Comparison of ENCODE assay signal across 9 cellular contexts in the genomic region with DNA sequence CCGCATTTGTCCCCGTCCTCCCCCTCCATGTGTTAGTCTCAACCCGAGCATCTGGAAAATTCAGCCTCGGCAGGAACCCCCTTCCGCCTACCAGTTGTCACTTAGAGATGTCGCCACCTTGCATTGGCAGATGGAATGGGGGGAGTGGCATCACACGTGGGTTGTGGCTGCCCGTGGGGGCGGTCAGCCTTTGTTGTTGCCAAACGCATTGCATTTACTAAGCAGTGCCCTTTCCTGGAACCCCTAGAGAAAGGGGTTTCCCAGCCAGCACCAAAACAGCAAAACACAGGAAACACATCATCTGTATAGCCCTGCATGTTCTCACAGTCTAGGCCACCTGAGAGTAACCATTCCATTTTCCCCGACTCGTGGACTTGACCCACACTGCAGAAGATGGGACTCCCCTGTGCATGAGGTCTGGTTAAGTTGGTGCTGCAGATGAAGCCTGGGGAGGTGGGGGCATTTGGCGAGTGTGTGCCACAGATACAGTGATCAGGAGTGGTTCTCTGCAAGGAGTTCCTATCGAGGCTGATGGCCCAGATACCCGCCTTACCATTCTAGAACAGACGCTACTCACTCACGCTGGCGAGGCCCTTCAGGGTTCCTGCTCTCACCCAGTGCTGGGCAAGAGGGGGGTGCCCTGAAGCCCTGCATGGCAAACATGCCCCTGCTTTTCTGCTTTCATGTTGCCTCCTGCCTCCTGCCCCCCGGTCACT. TPM values are rescaled to one million over a fixed set of nuclear protein-coding genes. Genes with fewer than 3 reads are reported as not detected.
DNase-seq lines count a peak whose midpoint lies in the region; ATAC-seq lines count a peak whose summit lies in the region.
"Had no signal": no experiment of that assay in that cellular context is flagged by ENCODE, and none has a peak within 500 bp of the region (broad histone marks: within the 10 kb centered on the region; RNA-seq: fewer than 3 reads in every experiment).

No MANE protein-coding gene starts in this region.

- peak; percentile 67 for ATAC-seq in GM18520 (IDR thresholded peaks at IDR 0.05; ENCODE audit: unreplicated experiment)
- ATAC-seq in HG02973 (IDR thresholded peaks at IDR 0.05; ENCODE audit: unreplicated experiment): no peak

- H3F3A ChIP-seq in GM23248 (ENCODE audit: insufficient read depth): no peaks in the 10 kb centered on the region

- CTCF ChIA-PET in activated CD4-positive, alpha-beta memory T cell treated with anti-CD3 and anti-CD28 coated beads, Interleukin-2, amount 10 ng/mL, durations not matched to agents 7 days and 5 days (lab: Charles Lee): interaction anchor here (4.7 kb wide), 1 partner anchor 81 kb away, joined by 18 read pairs; the partner anchor contains the start of gene DNM2

- POLR2A ChIA-PET in activated CD4-positive, alpha-beta memory T cell treated with anti-CD3 and anti-CD28 coated beads, Interleukin-2, amount 10 ng/mL, durations not matched to agents 7 days and 5 days (lab: Charles Lee): interaction anchor here (1.3 to 1.8 kb wide), 3 partner anchors 9 to 38 kb away, joined by 4 to 5 read pairs (median 4); partner anchors contain the start of gene TMED1

- peak overlapping the region; percentile 86 for H3K27ac Mint-ChIP-seq in activated CD4-positive, alpha-beta memory T cell treated with anti-CD3 and anti-CD28 coated beads, Interleukin-2, amount 10 ng/mL, durations not matched to agents 7 days and 5 days

- 68 to 73% methylated on average over 19 of the region's 19 CpGs for WGBS in GM23248 (ENCODE audit: low coverage in 1 of 2, low lambda C conversion rate in 2 of 2, missing lambda C conversion rate in 2 of 2), 2 experiments

- H3K27me3 ChIP-seq in GM23248 (replicated peaks; ENCODE audit: insufficient read depth): no peaks in the 10 kb centered on the region
- H3K27me3 ChIP-seq: heart right ventricle had no signal

- H4K20me1 ChIP-seq in GM23248 (ENCODE audit: insufficient read depth): no peaks in the 10 kb centered on the region

- no peaks in the 10 kb centered on the region for H3K27me3 Mint-ChIP-seq in activated CD4-positive, alpha-beta memory T cell treated with anti-CD3 and anti-CD28 coated beads, Interleukin-2, amount 10 ng/mL, durations not matched to agents 7 days and 5 days

- H3K27ac ChIP-seq in GM23248: no peak overlapping the region

- H3K4me2 ChIP-seq in GM23248 (ENCODE audit: unreplicated experiment): no peak overlapping the region

- H3K36me3 Mint-ChIP-seq in activated CD4-positive, alpha-beta memory T cell treated with anti-CD3 and anti-CD28 coated beads, Interleukin-2, amount 10 ng/mL, durations not matched to agents 7 days and 5 days (ENCODE audit: low read depth): peaks cover 67% of the 10 kb centered on the region

- no peak overlapping the region for H3K9ac ChIP-seq in GM23248

- H3K4me3 Mint-ChIP-seq in activated CD4-positive, alpha-beta memory T cell treated with anti-CD3 and anti-CD28 coated beads, Interleukin-2, amount 10 ng/mL, durations not matched to agents 7 days and 5 days: peak overlapping the region; percentile 61

- no peaks in the 10 kb centered on the region for H3K9me3 ChIP-seq in GM23248 (ENCODE audit: low read depth)
- H3K9me3 ChIP-seq: heart right ventricle had no signal

- in situ Hi-C loops in GM23248 (cut with MboI): no loop called here

- no peaks in the 10 kb centered on the region for H3K9me2 ChIP-seq in GM23248 (ENCODE audit: insufficient read depth)

- DNase-seq in activated CD4-positive, alpha-beta memory T cell treated with anti-CD3 and anti-CD28 coated beads, Interleukin-2, amount 10 ng/mL, durations not matched to agents 7 days and 5 days: peak; percentile 92
- DNase-seq in dermis microvascular lymphatic vessel endothelial cell (ENCODE audit: low read depth in 2 of 2) (peak; percentile 71 to 85), D341Med (ENCODE audit: low spot score) (no peak), NCI-H774 (lab: John Stamatoyannopoulos, UW) (no peak), GM23248 (no peak)
- peak; percentile 90 for DNase-seq in stimulated activated CD4-positive, alpha-beta T cell treated with anti-CD3 and anti-CD28 coated beads, Interleukin-4, amount 100 ng/mL, for 24 hours
- DNase-seq: heart right ventricle had no signal

- H2AFZ ChIP-seq in GM23248: no peak overlapping the region

- H3K4me1 ChIP-seq in GM23248 (ENCODE audit: insufficient read depth): no peaks in the 10 kb centered on the region

- 0 out of 2 replicates have a peak, but pooled peaks cover 15% of the 10 kb centered on the region for H3K36me3 ChIP-seq in GM23248 (ENCODE audit: low read depth)

- no peaks in the 10 kb centered on the region for H3K9me3 Mint-ChIP-seq in activated CD4-positive, alpha-beta memory T cell treated with anti-CD3 and anti-CD28 coated beads, Interleukin-2, amount 10 ng/mL, durations not matched to agents 7 days and 5 days

- H3K79me2 ChIP-seq in GM23248 (ENCODE audit: insufficient read depth): no peaks in the 10 kb centered on the region

- peaks cover 61% of the 10 kb centered on the region for H3K4me1 Mint-ChIP-seq in activated CD4-positive, alpha-beta memory T cell treated with anti-CD3 and anti-CD28 coated beads, Interleukin-2, amount 10 ng/mL, durations not matched to agents 7 days and 5 days

- H3K4me3 ChIP-seq in GM23248: no peak overlapping the region
- H3K4me3 ChIP-seq: heart right ventricle had no signal

RNA-seq across cellular contexts. Expression of gene TMED1, which starts 38.3 kb away (rescaled TPM):
- 10 to 100 TPM; 15.7 to 17.3 TPM for total RNA-seq in activated CD4-positive, alpha-beta memory T cell treated with anti-CD3 and anti-CD28 coated beads, Interleukin-2, amount 10 ng/mL, durations not matched to agents 7 days and 5 days
- 34.1 and 54.0 TPM in 2 replicates for total RNA-seq in dermis microvascular lymphatic vessel endothelial cell
- total RNA-seq in GM23248 (2014; rRNA removed; shearing (Covaris generic)): 58.7 and 66.4 TPM in 2 replicates
- 66.7 and 68.2 TPM in 2 replicates for polyA plus RNA-seq in GM23248 (2016; fragmentation: Nextera tagmentation; extraction: Ambion mirVana)

RNA-seq across cellular contexts. Expression of gene C19orf38, which starts 50.5 kb away (rescaled TPM):
- total RNA-seq in activated CD4-positive, alpha-beta memory T cell treated with anti-CD3 and anti-CD28 coated beads, Interleukin-2, amount 10 ng/mL, durations not matched to agents 7 days and 5 days: 1 to 10 TPM; 1.1 to 1.8 TPM
- total RNA-seq in dermis microvascular lymphatic vessel endothelial cell: 0.13 TPM in 1 of 2 replicates, not detected in the other
- total RNA-seq in GM23248 (2014; rRNA removed; shearing (Covaris generic)): 0.22 TPM in 1 of 2 replicates, not detected in the other
- polyA plus RNA-seq in GM23248 (2016; fragmentation: Nextera tagmentation; extraction: Ambion mirVana): 0.20 and 0.42 TPM in 2 replicates

Comparison
In these comparisons a context has a peak if more than half of its experiments do, and no peak if none do; other contexts are left out.
1. DNase-seq: peak in activated CD4-positive, alpha-beta memory T cell treated with anti-CD3 and anti-CD28 coated beads, Interleukin-2, amount 10 ng/mL, durations not matched to agents 7 days and 5 days (single experiment), dermis microvascular lymphatic vessel endothelial cell (2 of 2) and stimulated activated CD4-positive, alpha-beta T cell treated with anti-CD3 and anti-CD28 coated beads, Interleukin-4, amount 100 ng/mL, for 24 hours (single experiment); none in D341Med (single experiment), NCI-H774 (single experiment) and GM23248 (single experiment).